Comparison of ENCODE assay signal across 13 cellular contexts in genomic region chr10:48470115-48470892, GRCh38.
A peak's percentile ranks its signal among the peaks of the same experiment; 100 is the strongest.
DNase-seq lines count a peak whose midpoint lies in the region; ATAC-seq, FAIRE-seq and TF ChIP-seq lines count a peak whose summit lies in the region.
"Had no signal": no experiment of that assay in that cellular context is flagged by ENCODE, and none has a peak within 500 bp of the region (broad histone marks: within the 10 kb centered on the region; RNA-seq: fewer than 3 reads in every experiment).

No MANE protein-coding gene starts in this region.

- H3K9me2 ChIP-seq in GM23338 (ENCODE audit: insufficient read depth), result no peaks in the 10 kb centered on the region

- no peaks in the 10 kb centered on the region for H3K9me3 ChIP-seq in H1 (ENCODE audit: insufficient read depth in 2 of 2, low read depth in 1 of 2, low read length in 1 of 2)
- H3K9me3 ChIP-seq: pancreas had no signal

- H3K36me3 ChIP-seq in GM23338 (ENCODE audit: insufficient read depth) (no peaks in the 10 kb centered on the region), H1 (ENCODE audit: control insufficient read depth in 2 of 4, insufficient read depth in 4 of 4, low read length in 3 of 4) (no peaks in the 10 kb centered on the region)
- H3K36me3 ChIP-seq: pancreas had no signal

- H3F3A ChIP-seq in GM23338 (replicated peaks; ENCODE audit: low read depth), result 0 out of 2 replicates have a peak, but pooled peaks cover 3% of the 10 kb centered on the region

- H2AK5ac ChIP-seq in H1 (ENCODE audit: low read depth, low read length), result no peak overlapping the region

- H4K8ac ChIP-seq in H1 (ENCODE audit: extremely low read depth, insufficient read depth, low read length), result no peak overlapping the region

- no peak for TF ChIP-seq CTCF in GM23338 (conservative IDR thresholded peaks at IDR 0.05; ENCODE audit: low read depth in 2 of 2)
- no peak for TF ChIP-seq CTCF in H1 (IDR thresholded peaks at IDR 0.05; ENCODE audit: control extremely low read depth in 1 of 3, insufficient read depth in 1 of 3, low read depth in 1 of 3, low read length in 3 of 3)
- TF ChIP-seq CTCF in neural crest cell (conservative IDR thresholded peaks at IDR 0.05), result no peak

- H3K56ac ChIP-seq in H1 (replicated peaks; ENCODE audit: insufficient read length, low read depth, low read length), result no peak overlapping the region

- POLR2A ChIA-PET in H1 (lab: Charles Lee; ENCODE audit: partially characterized antibody), result interaction anchor here (0.8 kb wide), 1 partner anchor 33 kb away, joined by 3 read pairs; no protein-coding TSS in a partner anchor

- peak overlapping the region; percentile 61; the same call in 1 of the 2 replicates for H2BK20ac ChIP-seq in H1 (ENCODE audit: low read length)

- H3K4me2 ChIP-seq in GM23338, result no peak overlapping the region
- H3K4me2 ChIP-seq in H1 (ENCODE audit: insufficient read depth in 1 of 2, low read depth in 2 of 2, low read length in 2 of 2), result no peak overlapping the region

- H3K4me3 Mint-ChIP-seq in GM23338, result no peak overlapping the region
- H3K4me3 Mint-ChIP-seq in neural crest cell, result no peak overlapping the region
- H3K4me3 Mint-ChIP-seq: T-helper 1 cell treated with Interleukin-12 subunit alpha and Interleukin-12 subunit beta and Interleukin-4 antibody, amounts not matched to agents 30 μg/mL and 1 μg/mL, for 36 hours had no signal

- no peak overlapping the region; the same call in 1 of the 2 replicates for H3K18ac ChIP-seq in H1 (ENCODE audit: extremely low read depth, low read length)

- peaks cover 4% of the 10 kb centered on the region; the same call in 1 of the 3 replicates for H3K9me3 Mint-ChIP-seq in GM23338
- H3K9me3 Mint-ChIP-seq in neural crest cell, result no peaks in the 10 kb centered on the region
- H3K9me3 Mint-ChIP-seq: T-helper 1 cell treated with Interleukin-12 subunit alpha and Interleukin-12 subunit beta and Interleukin-4 antibody, amounts not matched to agents 30 μg/mL and 1 μg/mL, for 36 hours had no signal

- no peaks in the 10 kb centered on the region for H3K79me2 ChIP-seq in GM23338 (replicated peaks; ENCODE audit: insufficient read depth)
- no peaks in the 10 kb centered on the region for H3K79me2 ChIP-seq in H1 (ENCODE audit: control insufficient read depth in 1 of 2, insufficient read depth in 2 of 2, low read length in 2 of 2)

- no peak overlapping the region for H4K5ac ChIP-seq in H1 (ENCODE audit: insufficient read length, low read depth, low read length)

- ATAC-seq in GM23338 (peak; percentile 21), GM18498 (IDR thresholded peaks at IDR 0.05; ENCODE audit: unreplicated experiment) (no peak), GM18519 (IDR thresholded peaks at IDR 0.05; ENCODE audit: low FRiP score, unreplicated experiment) (no peak)
- ATAC-seq: pancreas had no signal

- no peak overlapping the region for H3K4ac ChIP-seq in H1 (replicated peaks; ENCODE audit: insufficient read length, low read depth, low read length)

- H2BK5ac ChIP-seq in H1 (ENCODE audit: low read depth, low read length), result no peak overlapping the region

- no peak for FAIRE-seq in H1 (lab: Jason Lieb, UNC)
- FAIRE-seq: colon, pancreas had no signal

- CTCF ChIA-PET in H1 (lab: Charles Lee; ENCODE audit: partially characterized antibody), result interaction anchor here (0.6 to 3.5 kb wide), 17 partner anchors 9 to 188 kb away, joined by 3 to 15 read pairs (median 4); no protein-coding TSS in a partner anchor

- no peak for TF ChIP-seq EP300 in H1 (IDR thresholded peaks at IDR 0.05; ENCODE audit: borderline replicate concordance in 1 of 2, low read depth in 2 of 2, low read length in 2 of 2)

- H3K4me1 Mint-ChIP-seq in GM23338 (peaks cover 15% of the 10 kb centered on the region), neural crest cell (peaks cover 17% of the 10 kb centered on the region)

- no peak overlapping the region for H3K14ac ChIP-seq in H1 (ENCODE audit: insufficient read length)

- H3K36me3 Mint-ChIP-seq in GM23338 (ENCODE audit: low read depth) (peaks cover 7% of the 10 kb centered on the region; the same call in 2 of the 3 replicates), neural crest cell (ENCODE audit: low read depth) (no peaks in the 10 kb centered on the region)

- H3K9ac ChIP-seq in H1 (replicated peaks in 1 of 4; ENCODE audit: extremely low read depth in 1 of 4, low read depth in 3 of 4, low read length in 3 of 4), result no peak overlapping the region

- H2AFZ ChIP-seq in GM23338 (no peak overlapping the region), H1 (ENCODE audit: low read length) (no peak overlapping the region)

- H2BK12ac ChIP-seq in H1 (ENCODE audit: low read depth, low read length), result no peak overlapping the region; the same call in 1 of the 2 replicates

- H4K20me1 ChIP-seq in GM23338 (replicated peaks; ENCODE audit: insufficient read depth) (no peaks in the 10 kb centered on the region; the same call in 1 of the 2 replicates), H1 (replicated peaks in 1 of 2; ENCODE audit: control insufficient read depth in 1 of 2, insufficient read depth in 2 of 2, low read length in 2 of 2) (peaks cover 0 to 3% of the 10 kb centered on the region in 2 experiments)

- H3K27ac ChIP-seq in GM23338 (ENCODE audit: low read depth) (no peak overlapping the region), H1 (ENCODE audit: low read depth, low read length) (no peak overlapping the region)
- H3K27ac ChIP-seq: pancreas had no signal

- WGBS in H1 (ENCODE audit: extremely low coverage in 1 of 2, insufficient coverage in 1 of 2, insufficient read length in 1 of 2, insufficient replicate concordance in 2 of 2, low coverage in 1 of 2, low lambda C conversion rate in 2 of 2, missing lambda C conversion rate in 1 of 2), 2 experiments, result 71% methylated on average over 5 of the region's 5 CpGs; no CpG with 5 or more reads in 1 of the 2 experiments

- H3K23ac ChIP-seq in H1 (ENCODE audit: insufficient read length), result no peak overlapping the region

- H3K27ac Mint-ChIP-seq in GM23338 (no peak overlapping the region), neural crest cell (ENCODE audit: unreplicated experiment) (peak overlapping the region; percentile 46)
- H3K27ac Mint-ChIP-seq: T-helper 1 cell treated with Interleukin-12 subunit alpha and Interleukin-12 subunit beta and Interleukin-4 antibody, amounts not matched to agents 30 μg/mL and 1 μg/mL, for 36 hours had no signal

- H2BK15ac ChIP-seq in H1 (ENCODE audit: low read length), result no peak overlapping the region

- H3K4me3 ChIP-seq in GM23338 (no peak overlapping the region), H1 (ENCODE audit: extremely low read depth in 1 of 4, insufficient read depth in 2 of 4, low read depth in 3 of 4, low read length in 4 of 4) (no peak overlapping the region)
- H3K4me3 ChIP-seq: pancreas had no signal

- H2BK120ac ChIP-seq in H1 (replicated peaks; ENCODE audit: low read depth, low read length), result no peak overlapping the region

- H3K27me3 Mint-ChIP-seq in GM23338 (ENCODE audit: insufficient read depth, low read depth, poor library complexity), result peaks cover 8% of the 10 kb centered on the region
- no peaks in the 10 kb centered on the region for H3K27me3 Mint-ChIP-seq in neural crest cell (ENCODE audit: low read depth)

- H3K27me3 ChIP-seq in GM23338 (ENCODE audit: insufficient read depth) (peaks cover 14% of the 10 kb centered on the region), H1 (replicated peaks in 1 of 4; ENCODE audit: control insufficient read depth in 3 of 4, extremely low read depth in 1 of 4, insufficient read depth in 3 of 4, low read length in 3 of 4) (peaks cover 0 to 12% (median 8%) of the 10 kb centered on the region in 4 experiments; a peak in 4 of 7 replicates)
- H3K27me3 ChIP-seq: pancreas had no signal

- no peak for TF ChIP-seq POLR2A in H1 (IDR thresholded peaks at IDR 0.05; ENCODE audit: control extremely low read depth in 1 of 2, low read depth in 2 of 2, low read length in 2 of 2)

- DNase-seq in GM23338 (ENCODE audit: low spot score) (peak; percentile 30), MV-4-11 (lab: John Stamatoyannopoulos, UW) (peak; percentile 74), H1 (ENCODE audit: low read depth in 1 of 2, low spot score in 2 of 2) (peak in 1 of 2 experiments; percentile 48), neural crest cell (ENCODE audit: low read depth, low spot score) (no peak), NCI-H345 treated with DMSO at 0.1 percent for 48 hours (lab: John Stamatoyannopoulos, UW; ENCODE audit: unreplicated experiment) (no peak), dedifferentiated amniotic fluid mesenchymal stem cell (ENCODE audit: extremely low spot score) (no peak)
- DNase-seq: HCEC 1CT, NCI-H2171 treated with DMSO at 0.1 percent for 48 hours had no signal

- TF ChIP-seq RAD21 in H1 (IDR thresholded peaks at IDR 0.05 in 1 of 2, conservative IDR thresholded peaks at IDR 0.05 in 1 of 2; ENCODE audit: low read depth in 2 of 2, low read length in 2 of 2), result no peak

- H3K79me1 ChIP-seq in H1 (ENCODE audit: low read depth, low read length), result no peaks in the 10 kb centered on the region

- H3K23me2 ChIP-seq in H1 (ENCODE audit: low read depth, low read length), result peaks cover 4% of the 10 kb centered on the region; the same call in 1 of the 2 replicates

- peaks cover 7% of the 10 kb centered on the region; the same call in 1 of the 2 replicates for H3K4me1 ChIP-seq in GM23338 (ENCODE audit: insufficient read depth)
- H3K4me1 ChIP-seq in H1 (replicated peaks in 1 of 4; ENCODE audit: control insufficient read depth in 3 of 4, insufficient read depth in 4 of 4, low read length in 3 of 4), result peaks cover 3 to 22% (median 15%) of the 10 kb centered on the region in 4 experiments; a peak in 6 of 7 replicates
- H3K4me1 ChIP-seq: pancreas had no signal

- H4K91ac ChIP-seq in H1 (replicated peaks; ENCODE audit: insufficient read length, low read length), result no peak overlapping the region

TF ChIP-seq in GM23338, 12 proteins besides CTCF, POLR2A, EP300 and RAD21 (continues in another document):
- no peak for TF ChIP-seq JUNB (IDR thresholded peaks at IDR 0.05; ENCODE audit: unreplicated experiment)
- no peak for TF ChIP-seq NANOG (IDR thresholded peaks at IDR 0.05; ENCODE audit: borderline replicate concordance)
- TF ChIP-seq EZH2phosphoT487 (IDR thresholded peaks at IDR 0.05; ENCODE audit: unreplicated experiment), result no peak

TF ChIP-seq in H1, 55 proteins besides CTCF, POLR2A, EP300 and RAD21 (continues in another document):
- no peak for TF ChIP-seq CREB1 (IDR thresholded peaks at IDR 0.05)
- no peak for TF ChIP-seq ATF2 (IDR thresholded peaks at IDR 0.05; ENCODE audit: low read length)
- no peak for TF ChIP-seq SRF (IDR thresholded peaks at IDR 0.05; ENCODE audit: low read depth, low read length)
- TF ChIP-seq TEAD4 (IDR thresholded peaks at IDR 0.05; ENCODE audit: low read depth, low read length), result no peak
- TF ChIP-seq KDM1A (IDR thresholded peaks at IDR 0.05; ENCODE audit: borderline replicate concordance, low read length), result no peak

Comparison
In these comparisons a context has a peak if more than half of its experiments do, and no peak if none do; other contexts are left out.
1. DNase-seq: peak in GM23338 (single experiment) and MV-4-11 (single experiment); none in neural crest cell (single experiment), NCI-H345 treated with DMSO at 0.1 percent for 48 hours (single experiment) and dedifferentiated amniotic fluid mesenchymal stem cell (single experiment).